Comparison of ENCODE assay signal across 9 cellular contexts in the genomic region with DNA sequence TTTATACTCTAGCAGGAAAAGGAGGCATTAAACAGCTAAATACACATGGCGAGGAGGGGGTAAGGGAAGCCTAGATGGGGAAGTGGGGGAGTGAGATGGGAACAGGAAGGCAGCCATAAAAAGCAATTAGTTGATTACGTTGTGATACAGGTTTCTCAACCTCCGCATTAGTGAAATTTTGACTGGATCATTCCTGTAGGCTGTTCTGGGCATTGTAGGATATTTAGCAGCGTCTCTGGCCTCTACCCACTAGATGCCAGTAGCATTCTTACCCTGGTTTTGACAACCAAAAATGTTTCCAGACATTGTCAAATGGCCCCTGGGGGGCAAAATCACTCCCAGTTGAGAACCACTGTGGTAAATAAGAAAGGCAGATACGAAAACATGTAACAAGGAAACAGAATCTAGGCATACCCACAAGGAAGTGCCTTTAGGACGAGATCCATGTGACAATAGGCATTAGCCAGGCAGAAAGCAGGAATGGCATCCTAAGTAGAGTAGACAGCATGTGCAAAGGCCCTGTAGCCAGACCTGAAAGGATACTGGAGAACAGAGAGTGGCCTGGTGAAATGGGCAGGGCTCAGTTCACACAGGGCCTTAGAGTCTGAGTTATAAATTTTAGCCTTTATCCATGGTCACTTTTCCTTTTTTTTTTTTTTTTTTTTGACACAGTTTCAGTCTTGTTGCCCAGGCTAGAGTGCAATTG. TPM values are rescaled to one million over a fixed set of nuclear protein-coding genes. Genes with fewer than 3 reads are reported as not detected.
DNase-seq lines count a peak whose midpoint lies in the region; ATAC-seq and TF ChIP-seq lines count a peak whose summit lies in the region.
"Had no signal": no experiment of that assay in that cellular context is flagged by ENCODE, and none has a peak within 500 bp of the region (broad histone marks: within the 10 kb centered on the region; RNA-seq: fewer than 3 reads in every experiment).

No MANE protein-coding gene starts in this region.

- TF ChIP-seq CTCF in ascending aorta (IDR thresholded peaks at IDR 0.05), result no peak

- no peaks in the 10 kb centered on the region for H3K27me3 ChIP-seq in BLaER1 treated with 17β-estradiol and CSF1 and Interleukin-3, amounts not matched to agents 10 nM and 100 nM
- H3K27me3 ChIP-seq in ascending aorta, result no peaks in the 10 kb centered on the region
- H3K27me3 ChIP-seq in mucosa of stomach (ENCODE audit: control insufficient read depth, insufficient read depth, low read length), result no peaks in the 10 kb centered on the region

- DNase-seq in LHCN-M2 (ENCODE audit: low read depth) (peak; percentile 34), ascending aorta (ENCODE audit: low spot score in 2 of 2) (no peak), NCI-H510A (lab: John Stamatoyannopoulos, UW) (no peak), NCI-H748 treated with DMSO at 0.1 percent for 48 hours (lab: John Stamatoyannopoulos, UW) (no peak)
- DNase-seq: stimulated activated CD4-positive, alpha-beta T cell treated with anti-CD3 and anti-CD28 coated beads, Interleukin-4, amount 100 ng/mL, for 24 hours had no signal

- no peaks in the 10 kb centered on the region for H4K20me1 ChIP-seq in BLaER1 treated with 17β-estradiol and CSF1 and Interleukin-3, amounts not matched to agents 10 nM and 100 nM

- no peaks in the 10 kb centered on the region for H3K36me3 ChIP-seq in BLaER1 treated with 17β-estradiol and CSF1 and Interleukin-3, amounts not matched to agents 10 nM and 100 nM
- H3K36me3 ChIP-seq in ascending aorta, result no peaks in the 10 kb centered on the region
- H3K36me3 ChIP-seq in mucosa of stomach (ENCODE audit: control insufficient read depth, insufficient read depth, low read length), result no peaks in the 10 kb centered on the region

- ATAC-seq in GM19328 (IDR thresholded peaks at IDR 0.05; ENCODE audit: unreplicated experiment) (no peak), HG03280 (IDR thresholded peaks at IDR 0.05; ENCODE audit: unreplicated experiment) (no peak)

- peaks cover 0 to 20% (median 8%) of the 10 kb centered on the region in 11 experiments; a peak in 7 of 22 replicates for H3K9me3 ChIP-seq in BLaER1 treated with 17β-estradiol and CSF1 and Interleukin-3, amounts not matched to agents 10 nM and 100 nM (replicated peaks in 1 of 11)
- H3K9me3 ChIP-seq in ascending aorta, result no peaks in the 10 kb centered on the region
- no peaks in the 10 kb centered on the region for H3K9me3 ChIP-seq in mucosa of stomach (ENCODE audit: control insufficient read depth, low read length)

- intact Hi-C loops in ascending aorta (cut with DNase I), result loop anchor here (5.0 kb wide), 1 partner anchor 93 kb away; no protein-coding TSS in a partner anchor

- H3K4me1 ChIP-seq in BLaER1 treated with 17β-estradiol and CSF1 and Interleukin-3, amounts not matched to agents 10 nM and 100 nM, result peaks cover 53 to 63% (median 57%) of the 10 kb centered on the region in 10 experiments
- H3K4me1 ChIP-seq in ascending aorta, result peaks cover 0 to 3% of the 10 kb centered on the region in 2 donors
- peaks cover 15% of the 10 kb centered on the region for H3K4me1 ChIP-seq in mucosa of stomach (ENCODE audit: control insufficient read depth, insufficient read depth, low read length)

- H3K27ac ChIP-seq in BLaER1 treated with 17β-estradiol and CSF1 and Interleukin-3, amounts not matched to agents 10 nM and 100 nM, result peak overlapping the region; percentile 49 to 82 (median 74); a peak in 21 of 22 replicates
- H3K27ac ChIP-seq in ascending aorta, result peak overlapping the region; percentile 74 to 77

- H3K9ac ChIP-seq in BLaER1 treated with 17β-estradiol and CSF1 and Interleukin-3, amounts not matched to agents 10 nM and 100 nM, result peak overlapping the region; percentile 54 to 75 (median 68); a peak in 18 of 22 replicates
- peak overlapping the region; percentile 73 for H3K9ac ChIP-seq in mucosa of stomach (ENCODE audit: low read length)

- peak overlapping the region in 9 of 10 experiments; percentile 29 to 64 (median 48); a peak in 14 of 20 replicates for H3K4me3 ChIP-seq in BLaER1 treated with 17β-estradiol and CSF1 and Interleukin-3, amounts not matched to agents 10 nM and 100 nM
- H3K4me3 ChIP-seq in ascending aorta (peak overlapping the region; percentile 54 to 64), mucosa of stomach (ENCODE audit: low read length) (no peak overlapping the region)

- H3K4me2 ChIP-seq in BLaER1 treated with 17β-estradiol and CSF1 and Interleukin-3, amounts not matched to agents 10 nM and 100 nM, result peak overlapping the region; percentile 59 to 89 (median 80)

RNA-seq across cellular contexts. Expression of a gene that starts 25.8 kb away (rescaled TPM):
- total RNA-seq in LHCN-M2 (2014; rRNA removed) (57.1 and 58.3 TPM in 2 replicates), ascending aorta (30.2 TPM)
- 38.9 TPM for polyA plus RNA-seq in LHCN-M2 (2012)
